ENCODE assay signal across 9 cellular contexts in the genomic region with DNA sequence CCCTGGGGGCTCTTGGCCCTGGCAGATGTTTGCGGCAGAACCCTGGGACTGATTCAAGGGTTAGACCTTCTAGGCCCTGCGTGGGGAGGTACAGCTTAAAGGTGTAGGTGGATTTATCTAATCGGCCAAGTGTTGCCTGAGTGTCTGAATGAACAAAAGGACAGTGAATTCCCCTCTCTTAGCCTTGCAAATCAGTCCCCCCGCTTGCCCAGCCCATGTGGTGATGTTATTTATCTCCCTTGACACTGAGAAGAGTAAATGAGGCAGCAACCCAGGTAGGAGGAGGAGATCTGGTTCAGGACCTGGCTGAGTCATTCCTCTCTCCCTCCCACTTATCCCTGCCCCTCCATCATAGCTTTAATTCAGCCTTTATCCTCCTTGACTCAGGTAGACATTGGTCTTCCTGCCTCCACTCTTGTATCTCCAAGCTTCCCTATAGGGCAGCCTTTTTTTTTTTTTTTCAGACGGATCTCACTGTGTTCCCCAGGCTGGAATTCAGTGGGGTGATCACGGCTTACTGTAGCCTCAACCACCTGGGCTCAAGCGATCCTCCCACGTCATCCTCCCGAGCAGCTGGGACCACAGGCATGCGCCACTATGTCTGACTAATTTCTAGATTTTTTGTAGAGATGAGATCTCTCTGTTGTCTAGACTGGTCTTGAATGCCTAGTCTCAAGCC. TPM values are rescaled to one million over a fixed set of nuclear protein-coding genes. Genes with fewer than 3 reads are reported as not detected.
DNase-seq lines count a peak whose midpoint lies in the region; ATAC-seq lines count a peak whose summit lies in the region.
"Had no signal": no experiment of that assay in that cellular context is flagged by ENCODE, and none has a peak within 500 bp of the region (broad histone marks: within the 10 kb centered on the region; RNA-seq: fewer than 3 reads in every experiment).

No MANE protein-coding gene starts in this region.

- H3K36me3 Mint-ChIP-seq in activated naive CD8-positive, alpha-beta T cell treated with anti-CD3 and anti-CD28 coated beads, Interleukin-2, amount 50 U/mL, for 24 hours (ENCODE audit: low read depth): no peaks in the 10 kb centered on the region
- no peaks in the 10 kb centered on the region for H3K36me3 Mint-ChIP-seq in activated naive CD8-positive, alpha-beta T cell treated with anti-CD3 and anti-CD28 coated beads for 36 hours
- H3K36me3 Mint-ChIP-seq in activated T-cell treated with anti-CD3 and anti-CD28 coated beads, Interleukin-2, amount 50 U/mL, for 72 hours (ENCODE audit: insufficient read depth in 2 of 2): no peaks in the 10 kb centered on the region

- peaks cover 3% of the 10 kb centered on the region for H3K27me3 Mint-ChIP-seq in activated naive CD8-positive, alpha-beta T cell treated with anti-CD3 and anti-CD28 coated beads, Interleukin-2, amount 50 U/mL, for 24 hours
- no peaks in the 10 kb centered on the region for H3K27me3 Mint-ChIP-seq in activated naive CD8-positive, alpha-beta T cell treated with anti-CD3 and anti-CD28 coated beads for 36 hours
- H3K27me3 Mint-ChIP-seq in activated T-cell treated with anti-CD3 and anti-CD28 coated beads, Interleukin-2, amount 50 U/mL, for 72 hours (ENCODE audit: low read depth): peaks cover 12% of the 10 kb centered on the region

- peak overlapping the region; percentile 4 for H3K4me3 Mint-ChIP-seq in activated naive CD8-positive, alpha-beta T cell treated with anti-CD3 and anti-CD28 coated beads, Interleukin-2, amount 50 U/mL, for 24 hours
- H3K4me3 Mint-ChIP-seq in activated naive CD8-positive, alpha-beta T cell treated with anti-CD3 and anti-CD28 coated beads for 36 hours: no peak overlapping the region
- H3K4me3 Mint-ChIP-seq in activated T-cell treated with anti-CD3 and anti-CD28 coated beads, Interleukin-2, amount 50 U/mL, for 72 hours: peak overlapping the region; percentile 21 to 72

- H3K9me3 Mint-ChIP-seq in activated naive CD8-positive, alpha-beta T cell treated with anti-CD3 and anti-CD28 coated beads, Interleukin-2, amount 50 U/mL, for 24 hours: no peaks in the 10 kb centered on the region
- peaks cover 2% of the 10 kb centered on the region for H3K9me3 Mint-ChIP-seq in activated naive CD8-positive, alpha-beta T cell treated with anti-CD3 and anti-CD28 coated beads for 36 hours
- H3K9me3 Mint-ChIP-seq in activated T-cell treated with anti-CD3 and anti-CD28 coated beads, Interleukin-2, amount 50 U/mL, for 72 hours: no peaks in the 10 kb centered on the region

- peak; percentile 76 for ATAC-seq in activated naive CD8-positive, alpha-beta T cell treated with anti-CD3 and anti-CD28 coated beads, Interleukin-2, amount 50 U/mL, for 24 hours
- ATAC-seq in HG03103 (IDR thresholded peaks at IDR 0.05; ENCODE audit: low read depth, unreplicated experiment): peak; percentile 79
- ATAC-seq in activated T-cell treated with anti-CD3 and anti-CD28 coated beads, Interleukin-2, amount 50 U/mL, for 72 hours (replicated peaks in 1 of 2): peak; percentile 91 to 94

- no peak overlapping the region for H3K27ac Mint-ChIP-seq in activated naive CD8-positive, alpha-beta T cell treated with anti-CD3 and anti-CD28 coated beads, Interleukin-2, amount 50 U/mL, for 24 hours
- H3K27ac Mint-ChIP-seq in activated naive CD8-positive, alpha-beta T cell treated with anti-CD3 and anti-CD28 coated beads for 36 hours: no peak overlapping the region
- peak overlapping the region; percentile 52 for H3K27ac Mint-ChIP-seq in activated T-cell treated with anti-CD3 and anti-CD28 coated beads, Interleukin-2, amount 50 U/mL, for 72 hours

- DNase-seq in activated naive CD8-positive, alpha-beta T cell treated with anti-CD3 and anti-CD28 coated beads, Interleukin-2, amount 50 U/mL, for 24 hours: peak; percentile 19
- no peak for DNase-seq in activated naive CD8-positive, alpha-beta T cell treated with anti-CD3 and anti-CD28 coated beads for 36 hours
- DNase-seq in activated T-cell treated with anti-CD3 and anti-CD28 coated beads, Interleukin-2, amount 50 U/mL, for 72 hours: peak; percentile 50 to 57
- peak; percentile 26 to 39 for DNase-seq in stimulated activated CD4-positive, alpha-beta T cell treated with anti-CD3 and anti-CD28 coated beads, Interleukin-2, amount 100 ng/mL, for 48 hours
- DNase-seq in SHP77 treated with DMSO at 0.1 percent for 48 hours (lab: John Stamatoyannopoulos, UW) (no peak), activated gamma-delta T cell treated with Interleukin-2 at 50 U/mL for 16 hours (no peak), NCI-H1105 treated with DMSO at 0.1 percent for 48 hours (lab: John Stamatoyannopoulos, UW) (no peak)
- DNase-seq: pancreas had no signal

- peaks cover 14% of the 10 kb centered on the region for H3K4me1 Mint-ChIP-seq in activated naive CD8-positive, alpha-beta T cell treated with anti-CD3 and anti-CD28 coated beads, Interleukin-2, amount 50 U/mL, for 24 hours
- peaks cover 8% of the 10 kb centered on the region for H3K4me1 Mint-ChIP-seq in activated naive CD8-positive, alpha-beta T cell treated with anti-CD3 and anti-CD28 coated beads for 36 hours
- H3K4me1 Mint-ChIP-seq in activated T-cell treated with anti-CD3 and anti-CD28 coated beads, Interleukin-2, amount 50 U/mL, for 72 hours (ENCODE audit: low read depth): peaks cover 20% of the 10 kb centered on the region

RNA-seq across cellular contexts. Expression of a gene that starts 54.7 kb away (rescaled TPM):
- total RNA-seq in activated naive CD8-positive, alpha-beta T cell treated with anti-CD3 and anti-CD28 coated beads for 36 hours: 10 to 100 TPM; 22.5 to 26.9 TPM
- total RNA-seq in activated T-cell treated with anti-CD3 and anti-CD28 coated beads, Interleukin-2, amount 50 U/mL, for 72 hours: 10 to 100 TPM; 27.9 to 28.1 TPM

Comparison
In these comparisons a context has a peak if more than half of its experiments do, and no peak if none do; other contexts are left out.
1. DNase-seq: peak in activated naive CD8-positive, alpha-beta T cell treated with anti-CD3 and anti-CD28 coated beads, Interleukin-2, amount 50 U/mL, for 24 hours (single experiment), activated T-cell treated with anti-CD3 and anti-CD28 coated beads, Interleukin-2, amount 50 U/mL, for 72 hours (2 of 2) and stimulated activated CD4-positive, alpha-beta T cell treated with anti-CD3 and anti-CD28 coated beads, Interleukin-2, amount 100 ng/mL, for 48 hours (2 of 2); none in activated naive CD8-positive, alpha-beta T cell treated with anti-CD3 and anti-CD28 coated beads for 36 hours (single experiment), SHP77 treated with DMSO at 0.1 percent for 48 hours (single experiment), activated gamma-delta T cell treated with Interleukin-2 at 50 U/mL for 16 hours (single experiment) and NCI-H1105 treated with DMSO at 0.1 percent for 48 hours (single experiment).
2. Peak in every context shown above with its lines, with median percentiles within 50 percentile points of each other: ATAC-seq.